Comparison of ENCODE assay signal across 28 cellular contexts in the genomic region with DNA sequence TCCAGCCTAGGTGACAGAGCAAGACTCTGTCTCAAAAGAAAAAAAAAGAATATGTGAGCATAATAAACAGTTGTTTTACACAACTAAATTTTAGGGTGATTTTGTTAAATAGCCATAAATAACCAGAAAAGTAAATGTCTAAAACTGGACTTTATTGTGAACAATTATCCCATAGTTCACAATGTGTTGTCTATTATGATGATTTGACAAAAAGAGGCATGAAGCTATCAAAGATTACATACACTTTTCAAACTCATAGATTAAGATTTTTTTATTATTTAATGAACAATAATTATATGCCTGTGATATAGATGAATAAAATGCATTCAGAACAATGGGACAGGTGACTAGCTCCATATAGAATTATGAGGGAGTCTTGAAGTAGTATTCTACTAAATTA.
"Had no signal": no experiment of that assay in that cellular context is flagged by ENCODE, and none has a peak within 500 bp of the region (broad histone marks: within the 10 kb centered on the region; RNA-seq: fewer than 3 reads in every experiment).

No MANE protein-coding gene starts in this region.

- H3K4me2 ChIP-seq: neural progenitor cell, smooth muscle cell had no signal

- DNase-seq: natural killer cell; occipital lobe; ovary; posterior cingulate gyrus; psoas muscle; right cardiac atrium; spleen; stimulated activated CD4-positive, alpha-beta T cell treated with anti-CD3 and anti-CD28 coated beads, Interleukin-12 subunit alpha, Interleukin-12 subunit beta, amount 100 ng/mL, for 4 hours; stimulated activated CD4-positive, alpha-beta T cell treated with anti-CD3 and anti-CD28 coated beads, Interleukin-1b, Interleukin-23, amount 100 ng/mL, for 48 hours; stimulated activated CD4-positive, alpha-beta T cell treated with anti-CD3 and anti-CD28 coated beads, Interleukin-4, amount 100 ng/mL, for 1 hour; stimulated activated CD4-positive, alpha-beta T cell treated with anti-CD3 and anti-CD28 coated beads, Interleukin-4, amount 100 ng/mL, for 4 hours; stimulated activated CD8-positive, alpha-beta memory T cell treated with anti-CD3 and anti-CD28 coated beads, Interleukin-4, amount 100 ng/mL, for 48 hours; stimulated activated naive CD4-positive, alpha-beta T cell; stimulated activated naive CD8-positive, alpha-beta T cell treated with anti-CD3 and anti-CD28 coated beads, Interleukin-15, amount 100 ng/mL, for 72 hours; stimulated activated naive CD8-positive, alpha-beta T cell treated with anti-CD3 and anti-CD28 coated beads, Interleukin-15, Interleukin-2, amounts not matched to agents 100 U/mL and 50 U/mL, for 24 hours; substantia nigra; testis; tibial artery; transverse colon; upper lobe of right lung; uterus had no signal

- H2AFZ ChIP-seq: neural progenitor cell, parathyroid adenoma had no signal

- H3K27ac ChIP-seq: neural progenitor cell, ovary, parathyroid adenoma, psoas muscle, skin epidermis, spleen, suprapubic skin, testis, tibial artery, transverse colon, upper lobe of right lung, uterus had no signal

- H3K4me1 ChIP-seq: neural progenitor cell, parathyroid adenoma, psoas muscle, spleen, suprapubic skin, testis, tibial artery, transverse colon, upper lobe of right lung, uterus had no signal

- ATAC-seq: natural killer cell; psoas muscle; right cardiac atrium; sciatic nerve; stimulated activated memory B cell treated with anti-CD40 and anti-IgM and Interleukin-4, amounts not matched to agents 10 μg/mL and 1 μg/mL and 100 μg/mL, for 72 hours; stimulated activated naive CD8-positive, alpha-beta T cell treated with anti-CD3 and anti-CD28 coated beads, Interleukin-15, amount 100 ng/mL, for 72 hours; stimulated activated naive CD8-positive, alpha-beta T cell treated with anti-CD3 and anti-CD28 coated beads, Interleukin-15, Interleukin-2, amounts not matched to agents 100 U/mL and 50 U/mL, for 24 hours; upper lobe of right lung had no signal

- H3K9me3 ChIP-seq: ovary, psoas muscle, suprapubic skin, testis, tibial artery, transverse colon, upper lobe of right lung, uterus had no signal

- H3K4me3 ChIP-seq: neural progenitor cell, ovary, psoas muscle, skin epidermis, smooth muscle cell, spleen, suprapubic skin, testis, tibial artery, transverse colon, upper lobe of right lung, uterus had no signal

- H3K9ac ChIP-seq: neural progenitor cell, parathyroid adenoma had no signal

- H3K36me3 ChIP-seq: neural progenitor cell, ovary, spleen, suprapubic skin, tibial artery, transverse colon, upper lobe of right lung, uterus had no signal

- H3K27me3 ChIP-seq: neural progenitor cell, ovary, spleen, suprapubic skin, testis, tibial artery, transverse colon, upper lobe of right lung, uterus had no signal
